8 cellular contexts compared by ENCODE assay signal in the genomic region with DNA sequence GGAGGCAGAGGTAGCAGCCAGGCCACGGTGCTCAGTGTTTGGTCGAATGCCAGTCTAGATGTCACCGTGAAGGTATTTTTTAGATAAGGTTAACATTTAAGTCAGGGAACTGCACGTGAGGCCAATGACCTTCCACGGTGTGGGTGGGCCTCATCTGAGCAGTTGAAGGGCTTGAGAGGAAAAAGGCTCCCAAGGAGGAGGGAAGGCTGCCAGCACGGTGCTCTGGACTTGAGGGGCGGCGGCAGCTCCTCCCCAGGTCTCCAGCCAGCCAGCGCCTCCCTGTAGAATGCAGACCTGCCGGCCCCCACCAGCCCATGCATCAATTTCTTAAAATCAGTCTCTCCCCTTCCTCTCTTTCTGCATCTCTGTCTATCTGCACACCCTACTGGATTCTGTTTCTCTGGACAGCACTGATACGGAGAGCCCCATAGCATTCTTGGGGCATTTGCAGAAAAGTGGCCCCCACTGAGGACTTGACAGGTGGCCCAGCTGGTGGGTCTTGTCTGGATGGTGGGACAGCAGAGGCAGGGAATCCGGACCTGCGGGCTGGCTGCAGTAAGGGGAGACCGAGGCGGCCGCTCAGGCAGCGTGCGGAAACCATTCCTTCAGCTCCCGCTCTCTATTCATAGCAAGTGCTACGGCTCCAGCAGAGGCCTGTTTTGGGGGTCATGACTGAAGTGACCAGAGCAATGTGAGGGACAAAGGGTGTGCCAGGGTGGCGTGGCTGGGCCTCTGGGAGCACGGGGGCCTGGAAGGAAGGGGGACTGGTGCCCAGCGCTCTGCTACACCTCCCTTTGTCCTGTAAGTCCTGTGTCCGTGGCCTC.
"Had no signal": no experiment of that assay in that cellular context is flagged by ENCODE, and none has a peak within 500 bp of the region (broad histone marks: within the 10 kb centered on the region; RNA-seq: fewer than 3 reads in every experiment).

No MANE protein-coding gene starts in this region.

- H3K4me3 ChIP-seq: tibial artery had no signal

- H3K27ac Mint-ChIP-seq: natural killer cell treated with Interleukin-12 subunit alpha and Interleukin-12 subunit beta and Interleukin-15 and Interleukin-18, amount 100 ng/mL, for 72 hours had no signal

- H3K36me3 ChIP-seq: tibial artery had no signal

- H3K4me3 Mint-ChIP-seq: natural killer cell treated with Interleukin-12 subunit alpha and Interleukin-12 subunit beta and Interleukin-15 and Interleukin-18, amount 100 ng/mL, for 72 hours had no signal

- H3K4me1 ChIP-seq: foreskin keratinocyte had no signal

- H3K9me3 Mint-ChIP-seq: natural killer cell treated with Interleukin-12 subunit alpha and Interleukin-12 subunit beta and Interleukin-15 and Interleukin-18, amount 100 ng/mL, for 72 hours had no signal

- H3K36me3 Mint-ChIP-seq: natural killer cell treated with Interleukin-12 subunit alpha and Interleukin-12 subunit beta and Interleukin-15 and Interleukin-18, amount 100 ng/mL, for 72 hours had no signal

- DNase-seq: activated CD4-positive, alpha-beta T cell treated with anti-CD3 and anti-CD28 coated beads for 1 hour; activated gamma-delta T cell treated with Interleukin-2 at 50 U/mL for 16 hours; activated T-cell treated with anti-CD3 and anti-CD28 coated beads, Interleukin-2, amount 50 U/mL, for 1 hour; aorta; effector CD4-positive, alpha-beta T cell had no signal

- H3K27ac ChIP-seq: foreskin keratinocyte, tibial artery had no signal
